Comparison of ENCODE assay signal across 25 cellular contexts in genomic region chr16:79931721-79932120, GRCh38.
"Had no signal": no experiment of that assay in that cellular context is flagged by ENCODE, and none has a peak within 500 bp of the region (broad histone marks: within the 10 kb centered on the region; RNA-seq: fewer than 3 reads in every experiment).

No MANE protein-coding gene starts in this region.

- H3K4me3 ChIP-seq: colonic mucosa, coronary artery, dorsolateral prefrontal cortex, esophagus muscularis mucosa, esophagus squamous epithelium, gastrocnemius medialis, gastroesophageal sphincter, heart left ventricle, heart right ventricle, hepatocyte had no signal

- DNase-seq: colonic mucosa; cortex of kidney; dermis blood vessel endothelial cell; dorsolateral prefrontal cortex; effector CD4-positive, alpha-beta T cell; effector CD8-positive, alpha-beta T cell; effector memory CD4-positive, alpha-beta T cell; effector memory CD8-positive, alpha-beta T cell; endodermal cell; erythroblast; esophagus squamous epithelium; foreskin fibroblast; foreskin keratinocyte; foreskin melanocyte; gastrocnemius medialis; glutamatergic neuron; head of caudate nucleus; heart left ventricle; heart right ventricle had no signal

- H3K27ac ChIP-seq: colonic mucosa, coronary artery, dorsolateral prefrontal cortex, epithelial cell of prostate, esophagus muscularis mucosa, esophagus squamous epithelium, foreskin keratinocyte, gastrocnemius medialis, gastroesophageal sphincter, heart left ventricle, heart right ventricle, hepatocyte had no signal

- H3K27me3 ChIP-seq: colonic mucosa, esophagus muscularis mucosa, esophagus squamous epithelium, foreskin keratinocyte, gastrocnemius medialis, gastroesophageal sphincter, heart left ventricle, heart right ventricle, hepatocyte had no signal

- ATAC-seq: effector memory CD8-positive, alpha-beta T cell; esophagus mucosa; foreskin keratinocyte; gastrocnemius medialis; gastroesophageal sphincter; heart left ventricle; heart right ventricle had no signal

- H3K36me3 ChIP-seq: colonic mucosa, esophagus muscularis mucosa, esophagus squamous epithelium, gastrocnemius medialis, gastroesophageal sphincter, heart left ventricle, heart right ventricle had no signal

- H3K9me3 ChIP-seq: colonic mucosa, esophagus muscularis mucosa, esophagus squamous epithelium, gastrocnemius medialis, gastroesophageal sphincter, heart left ventricle, heart right ventricle had no signal

- H3K4me1 ChIP-seq: colonic mucosa, foreskin keratinocyte, gastrocnemius medialis, heart left ventricle, heart right ventricle had no signal
